Comparison of ENCODE assay signal across 23 cellular contexts in the genomic region with DNA sequence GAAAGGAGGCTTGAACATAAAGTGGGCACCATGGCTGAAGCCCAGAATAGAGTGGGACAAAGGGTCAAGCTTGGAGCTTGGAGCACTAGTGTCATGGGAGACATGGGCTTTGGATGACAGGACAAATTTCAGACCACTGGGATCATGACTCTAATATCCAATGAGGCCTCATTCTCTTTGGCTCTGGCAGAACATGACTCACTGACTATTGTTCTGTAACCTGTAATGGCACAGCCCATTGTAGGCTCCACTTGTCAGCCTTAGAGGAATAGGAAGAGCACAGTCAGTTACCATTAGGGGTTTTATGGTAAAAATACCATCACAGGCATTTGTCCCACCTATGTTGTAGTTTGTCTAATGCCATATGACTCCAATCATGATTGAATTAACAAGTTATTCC. TPM values are rescaled to one million over a fixed set of nuclear protein-coding genes. Genes with fewer than 3 reads are reported as not detected.
DNase-seq lines count a peak whose midpoint lies in the region; ATAC-seq and TF ChIP-seq lines count a peak whose summit lies in the region.
"Had no signal": no experiment of that assay in that cellular context is flagged by ENCODE, and none has a peak within 500 bp of the region (broad histone marks: within the 10 kb centered on the region; RNA-seq: fewer than 3 reads in every experiment).

No MANE protein-coding gene starts in this region.

- no peak overlapping the region for H3K4me2 ChIP-seq in PC-9

- BruUV-seq in PC-9 (replicated peaks; lab: Mats Ljungman, UMichigan): no TSS peak

- no peak overlapping the region for H3K27ac ChIP-seq in PC-9
- H3K27ac ChIP-seq: 22Rv1, C4-2B had no signal

- no peaks in the 10 kb centered on the region for H3K27me3 ChIP-seq in PC-9 (ENCODE audit: insufficient read depth, low read depth)
- H3K27me3 ChIP-seq: MG63 had no signal

- no peaks in the 10 kb centered on the region for H3K36me3 ChIP-seq in PC-9 (ENCODE audit: low read depth)
- H3K36me3 ChIP-seq: MG63 had no signal

- intact Hi-C loops in PC-9 (cut with micrococcal nuclease; ENCODE audit: unreplicated experiment): no loop called here

- no peak for ATAC-seq in GM19351 (IDR thresholded peaks at IDR 0.05; ENCODE audit: unreplicated experiment)
- ATAC-seq: CD8-positive, alpha-beta T cell; K562 had no signal

- no peak for TF ChIP-seq CTCF in epithelial cell of proximal tubule (conservative IDR thresholded peaks at IDR 0.05; ENCODE audit: low read depth, low read length)
- TF ChIP-seq CTCF in PC-9 (conservative IDR thresholded peaks at IDR 0.05): no peak

- H3K4me1 ChIP-seq in PC-9 (replicated peaks; ENCODE audit: insufficient read depth): no peaks in the 10 kb centered on the region
- H3K4me1 ChIP-seq: Caco-2 had no signal

- POLR2A ChIA-PET in PC-9 (lab: Charles Lee; ENCODE audit: unreplicated experiment): no interaction called here

- H3F3A ChIP-seq in PC-9 (ENCODE audit: insufficient read depth, low read depth): no peaks in the 10 kb centered on the region

- no peaks in the 10 kb centered on the region for H3K9me3 ChIP-seq in PC-9 (ENCODE audit: insufficient read depth, low read depth)
- H3K9me3 ChIP-seq: Caco-2, MG63 had no signal

- no peaks in the 10 kb centered on the region for H3K9me2 ChIP-seq in PC-9 (ENCODE audit: insufficient read depth)

- H3K4me3 ChIP-seq in epithelial cell of proximal tubule (ENCODE audit: low read depth, low read length) (no peak overlapping the region), PC-9 (no peak overlapping the region)
- H3K4me3 ChIP-seq: K562, MG63 had no signal

- H2AFZ ChIP-seq in PC-9: no peak overlapping the region

- no peaks in the 10 kb centered on the region for H4K20me1 ChIP-seq in PC-9 (ENCODE audit: insufficient read depth)

- CTCF ChIA-PET in PC-9 (lab: Charles Lee): no interaction called here

- peak; percentile 4 for DNase-seq in DMS53 (lab: John Stamatoyannopoulos, UW)
- DNase-seq in DMS53 treated with DMSO at 0.1 percent for 48 hours (lab: John Stamatoyannopoulos, UW; ENCODE audit: unreplicated experiment): no peak
- peak; percentile 17 for DNase-seq in RKO (ENCODE audit: low spot score)
- DNase-seq in epithelial cell of proximal tubule (ENCODE audit: low read depth): peak; percentile 7
- DNase-seq in NCI-H146 (lab: John Stamatoyannopoulos, UW): no peak
- DNase-seq in PC-9: no peak
- DNase-seq: Caco-2; CD8-positive, alpha-beta T cell; DMS79 treated with DMSO at 0.1 percent for 48 hours; H9; Kasumi-1; MG63; NCI-H1105 treated with DMSO at 0.1 percent for 48 hours; NCI-H1694; NCI-H2081; NCI-H2227 treated with DMSO at 0.1 percent for 48 hours; NCI-H526 treated with DMSO at 0.1 percent for 48 hours; RPMI8226; SHP77 had no signal

- H3K79me2 ChIP-seq in PC-9 (ENCODE audit: low read depth): no peaks in the 10 kb centered on the region

RNA-seq across cellular contexts. Expression of a gene that starts 34.0 kb away (rescaled TPM):
- total RNA-seq in epithelial cell of proximal tubule (10.7 and 19.2 TPM in 2 replicates), PC-9 (2021) (31.5 and 43.6 TPM in 2 replicates)

Comparison
In these comparisons a context has a peak if more than half of its experiments do, and no peak if none do; other contexts are left out.
1. DNase-seq: peak in DMS53 (single experiment), RKO (single experiment) and epithelial cell of proximal tubule (single experiment); none in DMS53 treated with DMSO at 0.1 percent for 48 hours (single experiment), NCI-H146 (single experiment) and PC-9 (0 of 2).